In the genomic region with DNA sequence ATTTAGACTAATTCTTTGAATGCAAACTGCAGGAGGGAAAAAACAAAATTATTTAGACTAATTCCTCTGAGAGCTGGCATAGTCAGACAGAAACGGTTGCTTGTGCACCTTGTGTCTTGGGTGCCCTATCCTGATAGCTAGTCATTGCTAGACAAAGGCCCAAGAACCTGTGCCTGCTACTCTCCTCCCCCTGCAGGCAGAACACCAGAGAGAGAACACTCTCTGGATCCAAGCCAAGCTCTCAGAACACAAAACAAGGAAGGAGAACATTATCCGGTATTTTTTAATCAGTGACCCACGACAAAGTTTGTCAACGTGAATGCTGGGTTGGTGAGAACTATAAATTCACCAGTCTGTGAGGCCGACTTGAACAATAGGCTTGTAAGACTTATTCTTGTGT, we compare ENCODE assay signal across 10 cellular contexts. TPM values are rescaled to one million over a fixed set of nuclear protein-coding genes. Genes with fewer than 3 reads are reported as not detected.
DNase-seq lines count a peak whose midpoint lies in the region; ATAC-seq and TF ChIP-seq lines count a peak whose summit lies in the region.
"Had no signal": no experiment of that assay in that cellular context is flagged by ENCODE, and none has a peak within 500 bp of the region (broad histone marks: within the 10 kb centered on the region; RNA-seq: fewer than 3 reads in every experiment).

No MANE protein-coding gene starts in this region.

- no peaks in the 10 kb centered on the region for H3K9me3 Mint-ChIP-seq in activated T-cell treated with anti-CD3 and anti-CD28 coated beads, Interleukin-2, amount 50 U/mL, for 24 hours

- ATAC-seq in heart left ventricle: peak; percentile 61 to 76 (median 66)
- ATAC-seq in GM18517 (IDR thresholded peaks at IDR 0.05; ENCODE audit: unreplicated experiment): no peak
- ATAC-seq in GM18502 (IDR thresholded peaks at IDR 0.05; ENCODE audit: poor library complexity, unreplicated experiment): no peak

- intact Hi-C loops in heart left ventricle (cut with DNase I): no loop called here

- H3K27ac Mint-ChIP-seq in activated T-cell treated with anti-CD3 and anti-CD28 coated beads, Interleukin-2, amount 50 U/mL, for 24 hours: no peak overlapping the region

- H3K27ac ChIP-seq in heart left ventricle: peak overlapping the region in 4 of 12 donors; percentile 12 to 44 (median 36)

- H3K4me1 Mint-ChIP-seq in activated T-cell treated with anti-CD3 and anti-CD28 coated beads, Interleukin-2, amount 50 U/mL, for 24 hours (ENCODE audit: low read depth): no peaks in the 10 kb centered on the region

- no peak for TF ChIP-seq POLR2A in heart left ventricle (IDR thresholded peaks at IDR 0.05)

- DNase-seq in HT1080 (ENCODE audit: low read depth) (peak; percentile 13), OCI-M1 (lab: John Stamatoyannopoulos, UW) (peak; percentile 81), heart left ventricle (peak in 1 of 5 donors; percentile 40), pulmonary artery endothelial cell (ENCODE audit: low read depth, low spot score) (peak; percentile 33), NCI-H510A (lab: John Stamatoyannopoulos, UW) (no peak)
- no peak for DNase-seq in activated T-cell treated with anti-CD3 and anti-CD28 coated beads, Interleukin-2, amount 50 U/mL, for 24 hours
- DNase-seq: activated CD4-positive, alpha-beta T cell treated with anti-CD3 and anti-CD28 coated beads, Interleukin-2, amount 50 U/mL, for 1 hour; amygdala had no signal

- no peaks in the 10 kb centered on the region for H3K27me3 ChIP-seq in heart left ventricle

- peaks cover 0 to 16% (median 6%) of the 10 kb centered on the region in 12 donors for H3K4me1 ChIP-seq in heart left ventricle

- H3K36me3 Mint-ChIP-seq in activated T-cell treated with anti-CD3 and anti-CD28 coated beads, Interleukin-2, amount 50 U/mL, for 24 hours (ENCODE audit: low read depth): no peaks in the 10 kb centered on the region

- WGBS in heart left ventricle, 4 donors: 14 to 26% (median 18%) methylated on average over 5 of the region's 5 CpGs

- H3K9me3 ChIP-seq in heart left ventricle: no peaks in the 10 kb centered on the region

- no peaks in the 10 kb centered on the region for H3K36me3 ChIP-seq in heart left ventricle

- H3K27me3 Mint-ChIP-seq in activated T-cell treated with anti-CD3 and anti-CD28 coated beads, Interleukin-2, amount 50 U/mL, for 24 hours: peaks cover 10% of the 10 kb centered on the region

- no peak overlapping the region for H3K4me3 ChIP-seq in heart left ventricle

- no peak overlapping the region for H3K4me3 Mint-ChIP-seq in activated T-cell treated with anti-CD3 and anti-CD28 coated beads, Interleukin-2, amount 50 U/mL, for 24 hours

- TF ChIP-seq CTCF in heart left ventricle (IDR thresholded peaks at IDR 0.05): peak in 10 of 12 donors; percentile 18 to 53 (median 32)

RNA-seq across cellular contexts. Expression of a gene that starts 18.9 kb away (rescaled TPM):
- total RNA-seq in HT1080 (2014; rRNA removed; shearing (Covaris generic)): 3.8 and 4.3 TPM in 2 replicates
- 0.20 and 0.27 TPM in 2 replicates for polyA plus RNA-seq in HT1080 (2015; cell fraction: cytosol; rRNA removed)
- 3.7 and 4.1 TPM in 2 replicates for polyA plus RNA-seq in HT1080 (2015; cell fraction: nucleus; rRNA removed)
- total RNA-seq in heart left ventricle: 10 to 100 TPM; 24.0 to 42.8 (median 31.0) TPM
- 1 to 10 TPM; 3.6 to 4.6 TPM for polyA plus RNA-seq in heart left ventricle
- 4.1 and 9.3 TPM in 2 replicates for total RNA-seq in pulmonary artery endothelial cell

Comparison
In these comparisons a context has a peak if more than half of its experiments do, and no peak if none do; other contexts are left out.
1. DNase-seq: peak in HT1080 (single experiment), OCI-M1 (single experiment) and pulmonary artery endothelial cell (single experiment); none in activated T-cell treated with anti-CD3 and anti-CD28 coated beads, Interleukin-2, amount 50 U/mL, for 24 hours (single experiment) and NCI-H510A (single experiment).
2. ATAC-seq: peak in heart left ventricle (4 of 4); none in GM18517 (single experiment) and GM18502 (single experiment).